8 cellular contexts compared by ENCODE assay signal in genomic region chr6:31738048-31738979, GRCh38. TPM values are rescaled to one million over a fixed set of nuclear protein-coding genes. Genes with fewer than 3 reads are reported as not detected.
DNase-seq lines count a peak whose midpoint lies in the region; ATAC-seq lines count a peak whose summit lies in the region.

No MANE protein-coding gene starts in this region.

- no peaks in the 10 kb centered on the region for H3K9me3 ChIP-seq in iPS-18a (ENCODE audit: control insufficient read depth, low read depth, low read length)

- peak overlapping the region; percentile 44 for H3K27ac ChIP-seq in iPS-18a (ENCODE audit: low read length)

- DNase-seq in GDM1 (lab: John Stamatoyannopoulos, UW), result peak; percentile 93
- DNase-seq in KG1 (lab: John Stamatoyannopoulos, UW), result peak; percentile 89
- peak; percentile 65 for DNase-seq in SK-MEL-5 (ENCODE audit: low read depth, low spot score)
- DNase-seq in amniotic epithelial cell (ENCODE audit: low read depth), result peak; percentile 90
- peak; percentile 24 to 35 for DNase-seq in stimulated activated CD4-positive, alpha-beta T cell treated with anti-CD3 and anti-CD28 coated beads, Interleukin-15, amount 100 ng/mL, for 1 hour (ENCODE audit: low read depth in 1 of 2, low spot score in 1 of 2)
- DNase-seq in cerebellum (ENCODE audit: low spot score), result no peak

- in situ Hi-C loops in SK-MEL-5 (cut with HindIII; ENCODE audit: low pct_unique_long_range_greater_than_20kb, low sequenced_read_pairs), result no loop called here

- peak overlapping the region; percentile 69 for H3K4me3 ChIP-seq in iPS-18a (ENCODE audit: low read length)

- ATAC-seq in HG02678 (IDR thresholded peaks at IDR 0.05; ENCODE audit: unreplicated experiment), result no peak

- H3K4me1 ChIP-seq in iPS-18a (ENCODE audit: control insufficient read depth, low read depth, low read length), result peaks cover 34% of the 10 kb centered on the region

- H3K27me3 ChIP-seq in iPS-18a (ENCODE audit: control insufficient read depth, insufficient read depth, low read length), result no peaks in the 10 kb centered on the region

- H3K36me3 ChIP-seq in iPS-18a (ENCODE audit: control insufficient read depth, low read depth, low read length), result peaks cover 13% of the 10 kb centered on the region

- H3K9ac ChIP-seq in iPS-18a (ENCODE audit: low read length), result peak overlapping the region; percentile 37

RNA-seq across cellular contexts. Expression of gene MSH5, which starts 1.5 kb away (rescaled TPM):
- total RNA-seq in SK-MEL-5 (2014; rRNA removed; shearing (Covaris generic)), result 16.1 and 17.5 TPM in 2 replicates
- polyA plus RNA-seq in SK-MEL-5 (2015; cell fraction: cytosol; rRNA removed), result 11.8 and 14.4 TPM in 2 replicates
- 253 and 284 TPM in 2 replicates for polyA plus RNA-seq in SK-MEL-5 (2015; cell fraction: nucleus; rRNA removed)
- total RNA-seq in cerebellum, result 11.3 TPM

RNA-seq across cellular contexts. Expression of gene CLIC1, which starts 2.0 kb away (rescaled TPM):
- 466 and 467 TPM in 2 replicates for total RNA-seq in SK-MEL-5 (2014; rRNA removed; shearing (Covaris generic))
- polyA plus RNA-seq in SK-MEL-5 (2015; cell fraction: cytosol; rRNA removed), result 261 and 284 TPM in 2 replicates
- 34.1 and 41.6 TPM in 2 replicates for polyA plus RNA-seq in SK-MEL-5 (2015; cell fraction: nucleus; rRNA removed)
- 40.4 TPM for total RNA-seq in cerebellum

RNA-seq across cellular contexts. Expression of gene DDAH2, which starts 9.2 kb away (rescaled TPM):
- total RNA-seq in SK-MEL-5 (2014; rRNA removed; shearing (Covaris generic)), result 4.6 and 4.7 TPM in 2 replicates
- polyA plus RNA-seq in SK-MEL-5 (2015; cell fraction: cytosol; rRNA removed), result 4.6 and 4.9 TPM in 2 replicates
- polyA plus RNA-seq in SK-MEL-5 (2015; cell fraction: nucleus; rRNA removed), result 10.4 and 14.6 TPM in 2 replicates
- total RNA-seq in cerebellum, result 69.0 TPM

RNA-seq across cellular contexts. Expression of gene MPIG6B, which starts 15.1 kb away (rescaled TPM):
- not detected in 2 replicates for total RNA-seq in SK-MEL-5 (2014; rRNA removed; shearing (Covaris generic))
- polyA plus RNA-seq in SK-MEL-5 (2015; cell fraction: cytosol; rRNA removed), result not detected in 2 replicates
- polyA plus RNA-seq in SK-MEL-5 (2015; cell fraction: nucleus; rRNA removed), result not detected in 2 replicates
- total RNA-seq in cerebellum, result not detected

RNA-seq across cellular contexts. Expression of gene LY6G6C, which starts 16.8 kb away (rescaled TPM):
- total RNA-seq in SK-MEL-5 (2014; rRNA removed; shearing (Covaris generic)), result not detected in 2 replicates
- not detected in 2 replicates for polyA plus RNA-seq in SK-MEL-5 (2015; cell fraction: cytosol; rRNA removed)
- not detected in 2 replicates for polyA plus RNA-seq in SK-MEL-5 (2015; cell fraction: nucleus; rRNA removed)
- total RNA-seq in cerebellum, result not detected

Comparison
In these comparisons a context has a peak if more than half of its experiments do, and no peak if none do; other contexts are left out.
1. RNA of gene CLIC1, which starts 2.0 kb away (total RNA-seq): 466 to 467 TPM in SK-MEL-5; 40.4 TPM in cerebellum (single experiment); every median in the first group is over 10 times any median in the second.
2. RNA of gene DDAH2, which starts 9.2 kb away (total RNA-seq): 69.0 TPM in cerebellum (single experiment); 4.6 to 4.7 TPM in SK-MEL-5; every median in the first group is over 10 times any median in the second.